In genomic region chrX:5857232-5857631, GRCh38 we compare ENCODE assay signal across 16 cellular contexts.
"Had no signal": no experiment of that assay in that cellular context is flagged by ENCODE, and none has a peak within 500 bp of the region (broad histone marks: within the 10 kb centered on the region; RNA-seq: fewer than 3 reads in every experiment).

No MANE protein-coding gene starts in this region.

- H3K27ac ChIP-seq: cardiac muscle cell, esophagus muscularis mucosa, parathyroid adenoma, thyroid gland had no signal

- H3K9me3 ChIP-seq: esophagus muscularis mucosa, thyroid gland had no signal

- H3K9ac ChIP-seq: parathyroid adenoma had no signal

- H3K36me3 ChIP-seq: cardiac muscle cell, esophagus muscularis mucosa, thyroid gland had no signal

- DNase-seq: activated CD4-positive, alpha-beta T cell treated with anti-CD3 and anti-CD28 coated beads for 1 hour; activated CD4-positive, alpha-beta T cell treated with anti-CD3 and anti-CD28 coated beads, Interleukin-2, amount 50 U/mL, for 4 hours; activated naive CD4-positive, alpha-beta T cell treated with anti-CD3 and anti-CD28 coated beads, Interleukin-2, amount 10 ng/mL, durations not matched to agents 7 days and 5 days; activated T-cell treated with anti-CD3 and anti-CD28 coated beads, Interleukin-2, amount 50 U/mL, for 1 hour; hippocampal formation; mammary epithelial cell; naive thymus-derived CD4-positive, alpha-beta T cell; retina; T1000; thyroid gland had no signal

- H3K4me1 ChIP-seq: esophagus muscularis mucosa, parathyroid adenoma, thyroid gland had no signal

- H3K27me3 ChIP-seq: cardiac muscle cell, esophagus muscularis mucosa, thyroid gland had no signal

- ATAC-seq: left lobe of liver; naive thymus-derived CD4-positive, alpha-beta T cell; stimulated activated effector memory CD8-positive, alpha-beta T cell treated with anti-CD3 and anti-CD28 coated beads, Interleukin-12 subunit alpha, Interleukin-12 subunit beta, amount 100 ng/mL, for 72 hours had no signal

- H2AFZ ChIP-seq: parathyroid adenoma had no signal

- H3K4me3 ChIP-seq: cardiac muscle cell, esophagus muscularis mucosa, thyroid gland had no signal

- H3K79me2 ChIP-seq: parathyroid adenoma had no signal

- FAIRE-seq: keratinocyte had no signal
